1 cellular context compared by ENCODE assay signal in the genomic region with DNA sequence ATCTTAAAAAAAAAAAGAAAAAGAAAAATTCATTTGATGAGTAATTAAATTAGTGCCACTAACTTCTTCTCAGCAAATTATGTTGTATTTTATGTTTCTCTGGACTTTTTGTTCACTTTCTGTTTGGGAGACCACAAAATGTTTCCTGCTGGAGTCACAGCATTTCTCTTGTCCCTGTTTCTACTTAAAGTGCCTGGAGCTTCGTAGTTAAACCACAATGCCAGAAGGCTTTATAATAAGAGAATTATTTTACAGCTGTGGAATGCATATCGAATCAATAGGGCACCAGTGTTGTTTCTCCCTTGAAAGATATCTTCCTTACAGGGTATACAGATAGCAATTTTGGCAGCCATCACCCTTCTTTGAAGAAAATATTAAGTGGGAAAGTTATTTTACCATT.
TF ChIP-seq lines count a peak whose summit lies in the region.

No MANE protein-coding gene starts in this region.

TF ChIP-seq in SK-N-SH treated with all-trans-retinoic acid at 6 μM for 48 hours, 23 proteins besides CTCF, POLR2A, EP300 and RAD21 (continued from another document):
- TF ChIP-seq, protein P1, sequence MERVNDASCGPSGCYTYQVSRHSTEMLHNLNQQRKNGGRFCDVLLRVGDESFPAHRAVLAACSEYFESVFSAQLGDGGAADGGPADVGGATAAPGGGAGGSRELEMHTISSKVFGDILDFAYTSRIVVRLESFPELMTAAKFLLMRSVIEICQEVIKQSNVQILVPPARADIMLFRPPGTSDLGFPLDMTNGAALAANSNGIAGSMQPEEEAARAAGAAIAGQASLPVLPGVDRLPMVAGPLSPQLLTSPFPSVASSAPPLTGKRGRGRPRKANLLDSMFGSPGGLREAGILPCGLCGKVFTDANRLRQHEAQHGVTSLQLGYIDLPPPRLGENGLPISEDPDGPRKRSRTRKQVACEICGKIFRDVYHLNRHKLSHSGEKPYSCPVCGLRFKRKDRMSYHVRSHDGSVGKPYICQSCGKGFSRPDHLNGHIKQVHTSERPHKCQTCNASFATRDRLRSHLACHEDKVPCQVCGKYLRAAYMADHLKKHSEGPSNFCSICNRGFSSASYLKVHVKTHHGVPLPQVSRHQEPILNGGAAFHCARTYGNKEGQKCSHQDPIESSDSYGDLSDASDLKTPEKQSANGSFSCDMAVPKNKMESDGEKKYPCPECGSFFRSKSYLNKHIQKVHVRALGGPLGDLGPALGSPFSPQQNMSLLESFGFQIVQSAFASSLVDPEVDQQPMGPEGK (CRISPR knock-in tag; IDR thresholded peaks at IDR 0.05; ENCODE audit: borderline replicate concordance), result no peak
- TF ChIP-seq TOX (CRISPR knock-in tag; IDR thresholded peaks at IDR 0.05; ENCODE audit: borderline replicate concordance), result no peak
- TF ChIP-seq ZNF565 (CRISPR knock-in tag; conservative IDR thresholded peaks at IDR 0.05; ENCODE audit: low read depth), result no peak
- no peak for TF ChIP-seq TCF4 (CRISPR knock-in tag; IDR thresholded peaks at IDR 0.05; ENCODE audit: borderline replicate concordance)
TF ChIP-seq in SK-N-SH treated with all-trans-retinoic acid at 6 μM for 48 hours: peak in this region for 0.
